Comparison of ENCODE assay signal across 1 cellular context in genomic region chr5:132257131-132258101, GRCh38.
A peak's percentile ranks its signal among the peaks of the same experiment; 100 is the strongest.
TF ChIP-seq lines count a peak whose summit lies in the region.

A gene with protein sequence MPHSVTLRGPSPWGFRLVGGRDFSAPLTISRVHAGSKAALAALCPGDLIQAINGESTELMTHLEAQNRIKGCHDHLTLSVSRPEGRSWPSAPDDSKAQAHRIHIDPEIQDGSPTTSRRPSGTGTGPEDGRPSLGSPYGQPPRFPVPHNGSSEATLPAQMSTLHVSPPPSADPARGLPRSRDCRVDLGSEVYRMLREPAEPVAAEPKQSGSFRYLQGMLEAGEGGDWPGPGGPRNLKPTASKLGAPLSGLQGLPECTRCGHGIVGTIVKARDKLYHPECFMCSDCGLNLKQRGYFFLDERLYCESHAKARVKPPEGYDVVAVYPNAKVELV (plus strand): TSS chr5:132257696. CDS start chr5:132257735, 39 bp downstream.

TF ChIP-seq in K562, 482 proteins besides CTCF, POLR2A, EP300 and RAD21 (continued from another document and continues in another):
- TF ChIP-seq MGA (IDR thresholded peaks at IDR 0.05) = peak; percentile 20; the same call in 1 of the 2 replicates
- TF ChIP-seq MEF2A (IDR thresholded peaks at IDR 0.05; ENCODE audit: control insufficient read depth, low read depth, low read length) = no peak
- TF ChIP-seq, protein P1, sequence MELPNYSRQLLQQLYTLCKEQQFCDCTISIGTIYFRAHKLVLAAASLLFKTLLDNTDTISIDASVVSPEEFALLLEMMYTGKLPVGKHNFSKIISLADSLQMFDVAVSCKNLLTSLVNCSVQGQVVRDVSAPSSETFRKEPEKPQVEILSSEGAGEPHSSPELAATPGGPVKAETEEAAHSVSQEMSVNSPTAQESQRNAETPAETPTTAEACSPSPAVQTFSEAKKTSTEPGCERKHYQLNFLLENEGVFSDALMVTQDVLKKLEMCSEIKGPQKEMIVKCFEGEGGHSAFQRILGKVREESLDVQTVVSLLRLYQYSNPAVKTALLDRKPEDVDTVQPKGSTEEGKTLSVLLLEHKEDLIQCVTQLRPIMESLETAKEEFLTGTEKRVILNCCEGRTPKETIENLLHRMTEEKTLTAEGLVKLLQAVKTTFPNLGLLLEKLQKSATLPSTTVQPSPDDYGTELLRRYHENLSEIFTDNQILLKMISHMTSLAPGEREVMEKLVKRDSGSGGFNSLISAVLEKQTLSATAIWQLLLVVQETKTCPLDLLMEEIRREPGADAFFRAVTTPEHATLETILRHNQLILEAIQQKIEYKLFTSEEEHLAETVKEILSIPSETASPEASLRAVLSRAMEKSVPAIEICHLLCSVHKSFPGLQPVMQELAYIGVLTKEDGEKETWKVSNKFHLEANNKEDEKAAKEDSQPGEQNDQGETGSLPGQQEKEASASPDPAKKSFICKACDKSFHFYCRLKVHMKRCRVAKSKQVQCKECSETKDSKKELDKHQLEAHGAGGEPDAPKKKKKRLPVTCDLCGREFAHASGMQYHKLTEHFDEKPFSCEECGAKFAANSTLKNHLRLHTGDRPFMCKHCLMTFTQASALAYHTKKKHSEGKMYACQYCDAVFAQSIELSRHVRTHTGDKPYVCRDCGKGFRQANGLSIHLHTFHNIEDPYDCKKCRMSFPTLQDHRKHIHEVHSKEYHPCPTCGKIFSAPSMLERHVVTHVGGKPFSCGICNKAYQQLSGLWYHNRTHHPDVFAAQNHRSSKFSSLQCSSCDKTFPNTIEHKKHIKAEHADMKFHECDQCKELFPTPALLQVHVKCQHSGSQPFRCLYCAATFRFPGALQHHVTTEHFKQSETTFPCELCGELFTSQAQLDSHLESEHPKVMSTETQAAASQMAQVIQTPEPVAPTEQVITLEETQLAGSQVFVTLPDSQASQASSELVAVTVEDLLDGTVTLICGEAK (IDR thresholded peaks at IDR 0.05) = no peak
- TF ChIP-seq, protein P1 (CRISPR knock-in tag; IDR thresholded peaks at IDR 0.05) = no peak
- TF ChIP-seq FOXP1 (CRISPR knock-in tag; IDR thresholded peaks at IDR 0.05) = no peak
- no peak for TF ChIP-seq FOXA1 (IDR thresholded peaks at IDR 0.05; ENCODE audit: borderline replicate concordance)
- TF ChIP-seq NFIC (IDR thresholded peaks at IDR 0.05) = no peak
- no peak for TF ChIP-seq ZNF830 (CRISPR knock-in tag; IDR thresholded peaks at IDR 0.05)
- no peak for TF ChIP-seq ZNF311 (CRISPR knock-in tag; IDR thresholded peaks at IDR 0.05)
- TF ChIP-seq ZBED1 (IDR thresholded peaks at IDR 0.05) = no peak
- no peak for TF ChIP-seq SETDB1 (IDR thresholded peaks at IDR 0.05; ENCODE audit: low read length)
- TF ChIP-seq GABPB2 (CRISPR knock-in tag; conservative IDR thresholded peaks at IDR 0.05) = no peak
- 0 out of 2 replicates have a peak, but pooled peaks have one; percentile 32 for TF ChIP-seq SMARCA5 (IDR thresholded peaks at IDR 0.05)
- TF ChIP-seq, protein P2, sequence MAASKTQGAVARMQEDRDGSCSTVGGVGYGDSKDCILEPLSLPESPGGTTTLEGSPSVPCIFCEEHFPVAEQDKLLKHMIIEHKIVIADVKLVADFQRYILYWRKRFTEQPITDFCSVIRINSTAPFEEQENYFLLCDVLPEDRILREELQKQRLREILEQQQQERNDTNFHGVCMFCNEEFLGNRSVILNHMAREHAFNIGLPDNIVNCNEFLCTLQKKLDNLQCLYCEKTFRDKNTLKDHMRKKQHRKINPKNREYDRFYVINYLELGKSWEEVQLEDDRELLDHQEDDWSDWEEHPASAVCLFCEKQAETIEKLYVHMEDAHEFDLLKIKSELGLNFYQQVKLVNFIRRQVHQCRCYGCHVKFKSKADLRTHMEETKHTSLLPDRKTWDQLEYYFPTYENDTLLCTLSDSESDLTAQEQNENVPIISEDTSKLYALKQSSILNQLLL (CRISPR knock-in tag; IDR thresholded peaks at IDR 0.05; ENCODE audit: borderline replicate concordance) = no peak
- TF ChIP-seq, protein P3, sequence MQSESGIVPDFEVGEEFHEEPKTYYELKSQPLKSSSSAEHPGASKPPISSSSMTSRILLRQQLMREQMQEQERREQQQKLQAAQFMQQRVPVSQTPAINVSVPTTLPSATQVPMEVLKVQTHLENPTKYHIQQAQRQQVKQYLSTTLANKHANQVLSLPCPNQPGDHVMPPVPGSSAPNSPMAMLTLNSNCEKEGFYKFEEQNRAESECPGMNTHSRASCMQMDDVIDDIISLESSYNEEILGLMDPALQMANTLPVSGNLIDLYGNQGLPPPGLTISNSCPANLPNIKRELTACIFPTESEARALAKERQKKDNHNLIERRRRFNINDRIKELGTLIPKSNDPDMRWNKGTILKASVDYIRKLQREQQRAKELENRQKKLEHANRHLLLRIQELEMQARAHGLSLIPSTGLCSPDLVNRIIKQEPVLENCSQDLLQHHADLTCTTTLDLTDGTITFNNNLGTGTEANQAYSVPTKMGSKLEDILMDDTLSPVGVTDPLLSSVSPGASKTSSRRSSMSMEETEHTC (IDR thresholded peaks at IDR 0.05) = no peak
- no peak for TF ChIP-seq TAF9B (IDR thresholded peaks at IDR 0.05; ENCODE audit: partially characterized antibody)
- peak; percentile 68; the same call in 1 of the 2 replicates for TF ChIP-seq POLR2G (IDR thresholded peaks at IDR 0.05; ENCODE audit: low read depth, low read length)
- no peak for TF ChIP-seq ZNF140 (CRISPR knock-in tag; IDR thresholded peaks at IDR 0.05)
- TF ChIP-seq, protein P4, sequence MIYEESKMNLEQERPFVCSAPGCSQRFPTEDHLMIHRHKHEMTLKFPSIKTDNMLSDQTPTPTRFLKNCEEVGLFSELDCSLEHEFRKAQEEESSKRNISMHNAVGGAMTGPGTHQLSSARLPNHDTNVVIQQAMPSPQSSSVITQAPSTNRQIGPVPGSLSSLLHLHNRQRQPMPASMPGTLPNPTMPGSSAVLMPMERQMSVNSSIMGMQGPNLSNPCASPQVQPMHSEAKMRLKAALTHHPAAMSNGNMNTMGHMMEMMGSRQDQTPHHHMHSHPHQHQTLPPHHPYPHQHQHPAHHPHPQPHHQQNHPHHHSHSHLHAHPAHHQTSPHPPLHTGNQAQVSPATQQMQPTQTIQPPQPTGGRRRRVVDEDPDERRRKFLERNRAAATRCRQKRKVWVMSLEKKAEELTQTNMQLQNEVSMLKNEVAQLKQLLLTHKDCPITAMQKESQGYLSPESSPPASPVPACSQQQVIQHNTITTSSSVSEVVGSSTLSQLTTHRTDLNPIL (CRISPR knock-in tag; IDR thresholded peaks at IDR 0.05) = no peak
- TF ChIP-seq PRPF4 (IDR thresholded peaks at IDR 0.05; ENCODE audit: insufficient read depth, low read depth, low read length, poor library complexity, severe bottlenecking) = no peak
- TF ChIP-seq RBFOX2 (IDR thresholded peaks at IDR 0.05; ENCODE audit: low read depth, low read length) = peak; percentile 55; the same call in 1 of the 2 replicates
- peak; percentile 59 for TF ChIP-seq PCBP1 (IDR thresholded peaks at IDR 0.05; ENCODE audit: low read depth, low read length, poor library complexity, severe bottlenecking)
- no peak for TF ChIP-seq POLR2AphosphoS2 (IDR thresholded peaks at IDR 0.05; ENCODE audit: low read length)
- TF ChIP-seq SMARCE1 (IDR thresholded peaks at IDR 0.05) = no peak
- TF ChIP-seq HMGN3 (IDR thresholded peaks at IDR 0.05; ENCODE audit: borderline replicate concordance, extremely low read depth, insufficient read length, low read depth, low read length) = peak; percentile 40
- TF ChIP-seq DDX20 (tag; IDR thresholded peaks at IDR 0.05; ENCODE audit: low read depth) = no peak
- TF ChIP-seq MTF1 (CRISPR knock-in tag; IDR thresholded peaks at IDR 0.05; ENCODE audit: borderline replicate concordance) = no peak
